ENCODE assay signal across 8 cellular contexts in genomic region chr4:102586644-102587021, GRCh38.
DNase-seq lines count a peak whose midpoint lies in the region; ATAC-seq lines count a peak whose summit lies in the region.

No MANE protein-coding gene starts in this region.

- peak; percentile 46 for ATAC-seq in HG03108 (IDR thresholded peaks at IDR 0.05; ENCODE audit: unreplicated experiment)

- DNase-seq in activated T-cell treated with anti-CD3 and anti-CD28 coated beads, Interleukin-2, amount 50 U/mL, for 1 hour, result peak; percentile 55
- DNase-seq in activated T-cell treated with anti-CD3 and anti-CD28 coated beads for 4 hours (no peak), T-helper 9 cell (no peak), SK-N-DZ (ENCODE audit: low spot score) (no peak), islet precursor cell (no peak)
- DNase-seq in activated T-cell treated with anti-CD3 and anti-CD28 coated beads, Interleukin-2, amount 50 U/mL, for 48 hours, result peak; percentile 52 to 62
- DNase-seq in stimulated activated naive CD4-positive, alpha-beta T cell (lab: John Stamatoyannopoulos, UW), result peak in 5 of 6 experiments; percentile 2 to 32 (median 9)

Comparison
In these comparisons a context has a peak if more than half of its experiments do, and no peak if none do; other contexts are left out.
1. DNase-seq: peak in activated T-cell treated with anti-CD3 and anti-CD28 coated beads, Interleukin-2, amount 50 U/mL, for 1 hour (single experiment), activated T-cell treated with anti-CD3 and anti-CD28 coated beads, Interleukin-2, amount 50 U/mL, for 48 hours (2 of 2) and stimulated activated naive CD4-positive, alpha-beta T cell (5 of 6); none in activated T-cell treated with anti-CD3 and anti-CD28 coated beads for 4 hours (single experiment), T-helper 9 cell (single experiment), SK-N-DZ (single experiment) and islet precursor cell (single experiment).